8 cellular contexts compared by ENCODE assay signal in genomic region chr6:31356946-31357466, GRCh38. TPM values are rescaled to one million over a fixed set of nuclear protein-coding genes. Genes with fewer than 3 reads are reported as not detected.
DNase-seq lines count a peak whose midpoint lies in the region; ATAC-seq and TF ChIP-seq lines count a peak whose summit lies in the region.

Gene HLA-B, minus strand, starts transcription at chr6:31357179. Its CDS starts 21 bp downstream, at chr6:31357158.

- peak within 1 kb of the TSS; percentile 49 for H3K27ac Mint-ChIP-seq in mesothelial cell of epicardium

- no peaks in the 10 kb centered on the region for H3K4me1 Mint-ChIP-seq in mesothelial cell of epicardium

- peak within 1 kb of the TSS; percentile 75 for H3K4me3 Mint-ChIP-seq in mesothelial cell of epicardium

- peaks cover 95% of the 10 kb centered on the region for H3K27me3 Mint-ChIP-seq in mesothelial cell of epicardium (ENCODE audit: low read depth)

- TF ChIP-seq CTCF in AG09319 (IDR thresholded peaks at IDR 0.05; ENCODE audit: low read depth, low read length) (no peak), mesothelial cell of epicardium (IDR thresholded peaks at IDR 0.05; ENCODE audit: unreplicated experiment) (no peak)

- H3K9me3 Mint-ChIP-seq in mesothelial cell of epicardium = no peaks in the 10 kb centered on the region

- peak; percentile 59 for DNase-seq in AG09319 (ENCODE audit: extremely low read depth, low read depth)
- DNase-seq in NOMO-1 (lab: John Stamatoyannopoulos, UW; ENCODE audit: unreplicated experiment in 2 of 2) = peak; percentile 50 to 73
- peak; percentile 66 for DNase-seq in activated T-cell treated with anti-CD3 and anti-CD28 coated beads for 1 hour (ENCODE audit: low read depth)
- peak; percentile 56 for DNase-seq in epidermal melanocyte (ENCODE audit: insufficient read length, low spot score)
- no peak for DNase-seq in mesothelial cell of epicardium (ENCODE audit: low spot score in 2 of 2, unreplicated experiment in 2 of 2)
- peak; percentile 49 to 58 for DNase-seq in stimulated activated CD8-positive, alpha-beta memory T cell treated with anti-CD3 and anti-CD28 coated beads, Interleukin-15, amount 100 ng/mL, for 48 hours (ENCODE audit: low read depth in 2 of 2)

- no peaks in the 10 kb centered on the region for H3K36me3 Mint-ChIP-seq in mesothelial cell of epicardium

- ATAC-seq in GM18873 (IDR thresholded peaks at IDR 0.05; ENCODE audit: low FRiP score, unreplicated experiment) (peak; percentile 76), HG03135 (IDR thresholded peaks at IDR 0.05; ENCODE audit: unreplicated experiment) (peak; percentile 65)

RNA-seq across cellular contexts. Expression of gene HLA-B, which starts in this region (rescaled TPM):
- 43.9 to 47.7 TPM (median 46.6 TPM) in 3 replicates for total RNA-seq in mesothelial cell of epicardium

Comparison
In these comparisons a context has a peak if more than half of its experiments do, and no peak if none do; other contexts are left out.
1. DNase-seq: peak in AG09319 (single experiment), NOMO-1 (2 of 2), activated T-cell treated with anti-CD3 and anti-CD28 coated beads for 1 hour (single experiment), epidermal melanocyte (single experiment) and stimulated activated CD8-positive, alpha-beta memory T cell treated with anti-CD3 and anti-CD28 coated beads, Interleukin-15, amount 100 ng/mL, for 48 hours (2 of 2); none in mesothelial cell of epicardium (0 of 2).